ENCODE assay signal across 12 cellular contexts in genomic region chr1:153774036-153774435, GRCh38. TPM values are rescaled to one million over a fixed set of nuclear protein-coding genes. Genes with fewer than 3 reads are reported as not detected.
DNase-seq lines count a peak whose midpoint lies in the region; ATAC-seq and TF ChIP-seq lines count a peak whose summit lies in the region.
"Had no signal": no experiment of that assay in that cellular context is flagged by ENCODE, and none has a peak within 500 bp of the region (broad histone marks: within the 10 kb centered on the region; RNA-seq: fewer than 3 reads in every experiment).

No MANE protein-coding gene starts in this region.

- no peak for TF ChIP-seq POLR2A in breast epithelium (IDR thresholded peaks at IDR 0.05)

- H3K27me3 ChIP-seq in heart right ventricle = no peaks in the 10 kb centered on the region
- H3K27me3 ChIP-seq in breast epithelium = no peaks in the 10 kb centered on the region
- H3K27me3 ChIP-seq in upper lobe of right lung = no peaks in the 10 kb centered on the region
- H3K27me3 ChIP-seq: colonic mucosa had no signal

- peaks cover 29% of the 10 kb centered on the region for H3K4me1 Mint-ChIP-seq in nephron

- DNase-seq in heart right ventricle = no peak
- no peak for DNase-seq in left ventricle myocardium superior
- DNase-seq in breast epithelium (ENCODE audit: low spot score in 2 of 2) = no peak
- DNase-seq in upper lobe of right lung = no peak
- no peak for DNase-seq in NCI-H1092 (lab: John Stamatoyannopoulos, UW)
- DNase-seq in NCI-H2107 (lab: John Stamatoyannopoulos, UW) = no peak
- DNase-seq in NCI-H748 (lab: John Stamatoyannopoulos, UW; ENCODE audit: unreplicated experiment) = no peak
- DNase-seq: NCI-H1048; stimulated activated CD4-positive, alpha-beta T cell treated with anti-CD3 and anti-CD28 coated beads, Interleukin-2, amount 100 ng/mL, for 48 hours; T-helper 1 cell had no signal

- H3K4me3 Mint-ChIP-seq in nephron = peak overlapping the region; percentile 64 to 87 (median 87)

- H3K9me3 ChIP-seq in heart right ventricle (no peaks in the 10 kb centered on the region), breast epithelium (no peaks in the 10 kb centered on the region), upper lobe of right lung (no peaks in the 10 kb centered on the region)
- H3K9me3 ChIP-seq: colonic mucosa had no signal

- H3K9me3 Mint-ChIP-seq in nephron = no peaks in the 10 kb centered on the region

- 64 to 68% methylated on average over 6 of the region's 6 CpGs for WGBS in heart right ventricle, 2 donors

- H3K27me3 Mint-ChIP-seq in nephron (ENCODE audit: low read depth) = peaks cover 10% of the 10 kb centered on the region

- no peak for TF ChIP-seq CTCF in heart right ventricle (IDR thresholded peaks at IDR 0.05)
- TF ChIP-seq CTCF in breast epithelium (IDR thresholded peaks at IDR 0.05) = no peak
- TF ChIP-seq CTCF in nephron (IDR thresholded peaks at IDR 0.05; ENCODE audit: unreplicated experiment in 3 of 3) = no peak
- no peak for TF ChIP-seq CTCF in upper lobe of right lung (IDR thresholded peaks at IDR 0.05)

- H3K36me3 ChIP-seq in heart right ventricle (peaks cover 0 to 54% (median 10%) of the 10 kb centered on the region in 9 donors), breast epithelium (no peaks in the 10 kb centered on the region), upper lobe of right lung (peaks cover 31% of the 10 kb centered on the region)
- H3K36me3 ChIP-seq: colonic mucosa had no signal

- peaks cover 30% of the 10 kb centered on the region for H3K36me3 Mint-ChIP-seq in nephron (ENCODE audit: low read depth)

- H3K27ac ChIP-seq in heart right ventricle (peak overlapping the region; percentile 72 to 92 (median 86)), breast epithelium (peak overlapping the region; percentile 85 to 94), upper lobe of right lung (peak overlapping the region; percentile 93)

- H3K27ac Mint-ChIP-seq in nephron = peak overlapping the region; percentile 38 to 82 (median 47)

- H3K4me3 ChIP-seq in heart right ventricle (peak overlapping the region in 1 of 10 donors; percentile 71), breast epithelium (peak overlapping the region in 1 of 3 donors; percentile 94), upper lobe of right lung (no peak overlapping the region)

- H3K4me1 ChIP-seq in heart right ventricle = peaks cover 27 to 90% (median 79%) of the 10 kb centered on the region in 9 donors
- H3K4me1 ChIP-seq in breast epithelium = peaks cover 21 to 31% of the 10 kb centered on the region in 2 donors
- peaks cover 77% of the 10 kb centered on the region for H3K4me1 ChIP-seq in upper lobe of right lung

- intact Hi-C loops in heart right ventricle (cut with DNase I) (loop anchor here in 7 of 10 donors (2.0 to 5.0 kb wide), 4 partner anchors 19 to 262 kb away; partner anchors contain the start of gene NPR1 (in 6 of the 7)), left ventricle myocardium superior (cut with micrococcal nuclease) (loop anchor here (5.0 kb wide), 1 partner anchor 97 kb away; the partner anchor contains the start of gene NPR1), breast epithelium (cut with DNase I; ENCODE audit: low total_unique reads) (loop anchor here (10.0 kb wide), 1 partner anchor 99 kb away; the partner anchor contains the start of genes ILF2 and NPR1), upper lobe of right lung (cut with DNase I) (loop anchor here (5.0 kb wide), 1 partner anchor 97 kb away; the partner anchor contains the start of gene NPR1)

- ATAC-seq in heart right ventricle = no peak
- no peak for ATAC-seq in left ventricle myocardium superior
- ATAC-seq in upper lobe of right lung = no peak

RNA-seq across cellular contexts. Expression of gene SLC27A3, which starts 1.2 kb away (rescaled TPM):
- 10 to 100 TPM in 2 of 10 donors, 1 to 10 TPM in 8; 5.9 to 16.0 (median 8.9) TPM for total RNA-seq in heart right ventricle
- 10 to 100 TPM; 26.7 to 43.8 TPM for polyA plus RNA-seq in heart right ventricle
- total RNA-seq in left ventricle myocardium superior = 9.8 TPM
- 10 to 100 TPM; 23.0 to 36.2 (median 31.5) TPM for total RNA-seq in breast epithelium
- total RNA-seq in upper lobe of right lung = 105 TPM

RNA-seq across cellular contexts. Expression of gene INTS3, which starts 46.2 kb away (rescaled TPM):
- total RNA-seq in heart right ventricle (10 to 100 TPM; 25.4 to 32.8 (median 31.1) TPM), left ventricle myocardium superior (35.5 TPM), breast epithelium (10 to 100 TPM; 46.5 to 53.4 (median 51.7) TPM), upper lobe of right lung (72.3 TPM)
- 10 to 100 TPM; 30.8 to 46.1 TPM for polyA plus RNA-seq in heart right ventricle
